Comparison of ENCODE assay signal across 1 cellular context in the genomic region with DNA sequence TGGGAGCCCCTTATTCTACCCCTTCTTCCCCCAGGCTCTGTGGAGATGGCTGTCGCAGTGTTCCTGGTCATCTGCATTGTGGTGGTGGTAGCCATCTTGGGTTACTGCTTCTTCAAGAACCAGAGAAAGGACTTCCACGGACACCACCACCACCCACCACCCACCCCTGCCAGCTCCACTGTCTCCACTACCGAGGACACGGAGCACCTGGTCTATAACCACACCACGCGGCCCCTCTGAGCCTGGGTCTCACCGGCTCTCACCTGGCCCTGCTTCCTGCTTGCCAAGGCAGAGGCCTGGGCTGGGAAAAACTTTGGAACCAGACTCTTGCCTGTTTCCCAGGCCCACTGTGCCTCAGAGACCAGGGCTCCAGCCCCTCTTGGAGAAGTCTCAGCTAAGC.
TF ChIP-seq lines count a peak whose summit lies in the region.

No MANE protein-coding gene starts in this region.

TF ChIP-seq in HepG2, 621 proteins besides CTCF, POLR2A, EP300 and RAD21:
- TF ChIP-seq, protein P1, sequence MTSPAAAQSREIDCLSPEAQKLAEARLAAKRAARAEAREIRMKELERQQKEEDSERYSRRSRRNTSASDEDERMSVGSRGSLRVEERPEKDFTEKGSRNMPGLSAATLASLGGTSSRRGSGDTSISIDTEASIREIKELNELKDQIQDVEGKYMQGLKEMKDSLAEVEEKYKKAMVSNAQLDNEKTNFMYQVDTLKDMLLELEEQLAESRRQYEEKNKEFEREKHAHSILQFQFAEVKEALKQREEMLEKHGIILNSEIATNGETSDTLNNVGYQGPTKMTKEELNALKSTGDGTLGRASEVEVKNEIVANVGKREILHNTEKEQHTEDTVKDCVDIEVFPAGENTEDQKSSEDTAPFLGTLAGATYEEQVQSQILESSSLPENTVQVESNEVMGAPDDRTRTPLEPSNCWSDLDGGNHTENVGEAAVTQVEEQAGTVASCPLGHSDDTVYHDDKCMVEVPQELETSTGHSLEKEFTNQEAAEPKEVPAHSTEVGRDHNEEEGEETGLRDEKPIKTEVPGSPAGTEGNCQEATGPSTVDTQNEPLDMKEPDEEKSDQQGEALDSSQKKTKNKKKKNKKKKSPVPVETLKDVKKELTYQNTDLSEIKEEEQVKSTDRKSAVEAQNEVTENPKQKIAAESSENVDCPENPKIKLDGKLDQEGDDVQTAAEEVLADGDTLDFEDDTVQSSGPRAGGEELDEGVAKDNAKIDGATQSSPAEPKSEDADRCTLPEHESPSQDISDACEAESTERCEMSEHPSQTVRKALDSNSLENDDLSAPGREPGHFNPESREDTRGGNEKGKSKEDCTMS (CRISPR knock-in tag; conservative IDR thresholded peaks at IDR 0.05), result no peak
- no peak for TF ChIP-seq THYN1 (CRISPR knock-in tag; IDR thresholded peaks at IDR 0.05; ENCODE audit: borderline replicate concordance, low read depth)
- TF ChIP-seq, protein P2, sequence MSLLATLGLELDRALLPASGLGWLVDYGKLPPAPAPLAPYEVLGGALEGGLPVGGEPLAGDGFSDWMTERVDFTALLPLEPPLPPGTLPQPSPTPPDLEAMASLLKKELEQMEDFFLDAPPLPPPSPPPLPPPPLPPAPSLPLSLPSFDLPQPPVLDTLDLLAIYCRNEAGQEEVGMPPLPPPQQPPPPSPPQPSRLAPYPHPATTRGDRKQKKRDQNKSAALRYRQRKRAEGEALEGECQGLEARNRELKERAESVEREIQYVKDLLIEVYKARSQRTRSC (CRISPR knock-in tag; IDR thresholded peaks at IDR 0.05; ENCODE audit: low read depth), result no peak
- TF ChIP-seq MED8 (CRISPR knock-in tag; IDR thresholded peaks at IDR 0.05; ENCODE audit: insufficient replicate concordance), result no peak
- no peak for TF ChIP-seq ARID4A (CRISPR knock-in tag; IDR thresholded peaks at IDR 0.05; ENCODE audit: borderline replicate concordance)
- no peak for TF ChIP-seq TEAD2 (CRISPR knock-in tag; IDR thresholded peaks at IDR 0.05)
- no peak for TF ChIP-seq MYC (CRISPR knock-in tag; IDR thresholded peaks at IDR 0.05; ENCODE audit: borderline replicate concordance)
